ENCODE assay signal across 1 cellular context in the genomic region with DNA sequence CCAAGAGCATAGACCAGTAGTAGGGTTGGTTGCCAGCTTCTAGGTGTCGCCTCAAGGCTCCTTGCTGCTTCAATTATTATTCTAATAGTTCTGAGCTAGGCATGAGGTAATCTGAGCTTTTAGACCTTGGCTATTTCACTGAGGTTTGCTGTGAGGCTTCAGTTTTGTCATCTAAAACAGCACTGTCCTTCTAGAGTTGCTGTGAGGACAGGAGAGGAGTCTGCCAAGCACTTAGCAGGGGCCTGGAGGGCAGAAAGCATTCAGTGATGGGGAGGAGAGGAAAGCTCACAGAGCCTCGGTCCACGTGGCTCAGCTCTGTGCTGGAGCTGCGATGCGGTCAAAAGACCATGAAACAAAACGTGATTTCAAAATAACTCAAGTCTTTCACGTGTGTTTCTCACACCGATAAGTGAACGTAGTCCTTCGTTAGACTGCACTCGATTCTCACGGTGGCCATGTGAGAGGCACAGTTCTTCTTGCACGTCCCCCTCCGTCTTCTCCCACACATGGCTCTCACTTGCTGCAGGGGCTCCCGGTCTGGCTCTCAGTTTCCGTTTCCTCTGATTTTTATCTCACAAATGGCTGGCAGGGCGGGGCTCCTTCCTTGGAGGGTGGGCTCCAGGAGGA.
TF ChIP-seq lines count a peak whose summit lies in the region.

No MANE protein-coding gene starts in this region.

TF ChIP-seq in GM12878, 131 proteins besides CTCF, POLR2A, EP300 and RAD21 (continued from another document and continues in another):
- TF ChIP-seq, protein P1, sequence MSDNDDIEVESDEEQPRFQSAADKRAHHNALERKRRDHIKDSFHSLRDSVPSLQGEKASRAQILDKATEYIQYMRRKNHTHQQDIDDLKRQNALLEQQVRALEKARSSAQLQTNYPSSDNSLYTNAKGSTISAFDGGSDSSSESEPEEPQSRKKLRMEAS (IDR thresholded peaks at IDR 0.05; ENCODE audit: low read depth, low read length) = peak; percentile 87; the same call in 1 of the 2 replicates
- TF ChIP-seq FOXK2 (IDR thresholded peaks at IDR 0.05) (no peak), BHLHE40 (IDR thresholded peaks at IDR 0.05; ENCODE audit: borderline replicate concordance in 1 of 2, low read depth in 2 of 2, low read length in 1 of 2) (peak; percentile 99), SP1 (IDR thresholded peaks at IDR 0.05; ENCODE audit: low read depth, low read length) (peak; percentile 76), ETV6 (conservative IDR thresholded peaks at IDR 0.05 in 1 of 2, IDR thresholded peaks at IDR 0.05 in 1 of 2; ENCODE audit: borderline replicate concordance in 1 of 2, low read depth in 1 of 2) (peak in 1 of 2 experiments; percentile 73; a peak in 2 of 4 replicates), RAD51 (IDR thresholded peaks at IDR 0.05) (peak; percentile 84), RCOR1 (conservative IDR thresholded peaks at IDR 0.05; ENCODE audit: low read depth, low read length) (no peak), NBN (IDR thresholded peaks at IDR 0.05) (peak; percentile 69), TBL1XR1 (IDR thresholded peaks at IDR 0.05; ENCODE audit: low read depth, low read length) (no peak; the same call in 1 of the 2 replicates), SMAD1 (IDR thresholded peaks at IDR 0.05; ENCODE audit: low read depth, partially characterized antibody) (peak; percentile 50), TARDBP (IDR thresholded peaks at IDR 0.05; ENCODE audit: borderline replicate concordance) (0 out of 2 replicates have a peak, but pooled peaks have one; percentile 36), MEF2B (IDR thresholded peaks at IDR 0.05; ENCODE audit: partially characterized antibody, poor library complexity, severe bottlenecking) (peak; percentile 83), POLR2AphosphoS5 (IDR thresholded peaks at IDR 0.05; ENCODE audit: low read length) (peak; percentile 75), RELA (IDR thresholded peaks at IDR 0.05; ENCODE audit: borderline replicate concordance, partially characterized antibody) (peak; percentile 38), MYB (IDR thresholded peaks at IDR 0.05; ENCODE audit: borderline replicate concordance, low read depth, low read length) (no peak), ATF7 (IDR thresholded peaks at IDR 0.05; ENCODE audit: low read depth) (peak; percentile 85), CHD2 (IDR thresholded peaks at IDR 0.05; ENCODE audit: borderline replicate concordance, low read depth, low read length) (peak; percentile 51; the same call in 1 of the 2 replicates), MEF2A (IDR thresholded peaks at IDR 0.05; ENCODE audit: insufficient read depth, low read depth, low read length) (peak; percentile 81), TCF12 (IDR thresholded peaks at IDR 0.05; ENCODE audit: low read depth, low read length) (peak; percentile 89), CBFB (IDR thresholded peaks at IDR 0.05; ENCODE audit: low read depth) (peak; percentile 74), MTA2 (IDR thresholded peaks at IDR 0.05; ENCODE audit: low read depth) (peak; percentile 61; the same call in 1 of the 2 replicates), SPI1 (IDR thresholded peaks at IDR 0.05; ENCODE audit: borderline replicate concordance, insufficient read depth, low read depth, low read length) (no peak), STAT1 (conservative IDR thresholded peaks at IDR 0.05) (no peak), IKZF2 (IDR thresholded peaks at IDR 0.05) (peak; percentile 68 to 76), MYC (IDR thresholded peaks at IDR 0.05; ENCODE audit: insufficient read depth, insufficient read length, insufficient replicate concordance, low read length, severe bottlenecking) (peak; percentile 96), MXI1 (IDR thresholded peaks at IDR 0.05; ENCODE audit: low read depth, low read length) (peak; percentile 62; the same call in 1 of the 2 replicates), IKZF1 (conservative IDR thresholded peaks at IDR 0.05) (peak; percentile 56), HDGF (IDR thresholded peaks at IDR 0.05) (peak; percentile 46; the same call in 1 of the 2 replicates), CREM (IDR thresholded peaks at IDR 0.05; ENCODE audit: low read depth) (peak; percentile 75; the same call in 1 of the 2 replicates), TCF7 (IDR thresholded peaks at IDR 0.05; ENCODE audit: borderline replicate concordance) (no peak)
- TF ChIP-seq, protein P2, sequence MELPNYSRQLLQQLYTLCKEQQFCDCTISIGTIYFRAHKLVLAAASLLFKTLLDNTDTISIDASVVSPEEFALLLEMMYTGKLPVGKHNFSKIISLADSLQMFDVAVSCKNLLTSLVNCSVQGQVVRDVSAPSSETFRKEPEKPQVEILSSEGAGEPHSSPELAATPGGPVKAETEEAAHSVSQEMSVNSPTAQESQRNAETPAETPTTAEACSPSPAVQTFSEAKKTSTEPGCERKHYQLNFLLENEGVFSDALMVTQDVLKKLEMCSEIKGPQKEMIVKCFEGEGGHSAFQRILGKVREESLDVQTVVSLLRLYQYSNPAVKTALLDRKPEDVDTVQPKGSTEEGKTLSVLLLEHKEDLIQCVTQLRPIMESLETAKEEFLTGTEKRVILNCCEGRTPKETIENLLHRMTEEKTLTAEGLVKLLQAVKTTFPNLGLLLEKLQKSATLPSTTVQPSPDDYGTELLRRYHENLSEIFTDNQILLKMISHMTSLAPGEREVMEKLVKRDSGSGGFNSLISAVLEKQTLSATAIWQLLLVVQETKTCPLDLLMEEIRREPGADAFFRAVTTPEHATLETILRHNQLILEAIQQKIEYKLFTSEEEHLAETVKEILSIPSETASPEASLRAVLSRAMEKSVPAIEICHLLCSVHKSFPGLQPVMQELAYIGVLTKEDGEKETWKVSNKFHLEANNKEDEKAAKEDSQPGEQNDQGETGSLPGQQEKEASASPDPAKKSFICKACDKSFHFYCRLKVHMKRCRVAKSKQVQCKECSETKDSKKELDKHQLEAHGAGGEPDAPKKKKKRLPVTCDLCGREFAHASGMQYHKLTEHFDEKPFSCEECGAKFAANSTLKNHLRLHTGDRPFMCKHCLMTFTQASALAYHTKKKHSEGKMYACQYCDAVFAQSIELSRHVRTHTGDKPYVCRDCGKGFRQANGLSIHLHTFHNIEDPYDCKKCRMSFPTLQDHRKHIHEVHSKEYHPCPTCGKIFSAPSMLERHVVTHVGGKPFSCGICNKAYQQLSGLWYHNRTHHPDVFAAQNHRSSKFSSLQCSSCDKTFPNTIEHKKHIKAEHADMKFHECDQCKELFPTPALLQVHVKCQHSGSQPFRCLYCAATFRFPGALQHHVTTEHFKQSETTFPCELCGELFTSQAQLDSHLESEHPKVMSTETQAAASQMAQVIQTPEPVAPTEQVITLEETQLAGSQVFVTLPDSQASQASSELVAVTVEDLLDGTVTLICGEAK (IDR thresholded peaks at IDR 0.05; ENCODE audit: borderline replicate concordance) = peak; percentile 38; the same call in 1 of the 2 replicates
- TF ChIP-seq, protein P3, sequence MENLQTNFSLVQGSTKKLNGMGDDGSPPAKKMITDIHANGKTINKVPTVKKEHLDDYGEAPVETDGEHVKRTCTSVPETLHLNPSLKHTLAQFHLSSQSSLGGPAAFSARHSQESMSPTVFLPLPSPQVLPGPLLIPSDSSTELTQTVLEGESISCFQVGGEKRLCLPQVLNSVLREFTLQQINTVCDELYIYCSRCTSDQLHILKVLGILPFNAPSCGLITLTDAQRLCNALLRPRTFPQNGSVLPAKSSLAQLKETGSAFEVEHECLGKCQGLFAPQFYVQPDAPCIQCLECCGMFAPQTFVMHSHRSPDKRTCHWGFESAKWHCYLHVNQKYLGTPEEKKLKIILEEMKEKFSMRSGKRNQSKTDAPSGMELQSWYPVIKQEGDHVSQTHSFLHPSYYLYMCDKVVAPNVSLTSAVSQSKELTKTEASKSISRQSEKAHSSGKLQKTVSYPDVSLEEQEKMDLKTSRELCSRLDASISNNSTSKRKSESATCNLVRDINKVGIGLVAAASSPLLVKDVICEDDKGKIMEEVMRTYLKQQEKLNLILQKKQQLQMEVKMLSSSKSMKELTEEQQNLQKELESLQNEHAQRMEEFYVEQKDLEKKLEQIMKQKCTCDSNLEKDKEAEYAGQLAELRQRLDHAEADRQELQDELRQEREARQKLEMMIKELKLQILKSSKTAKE (IDR thresholded peaks at IDR 0.05; ENCODE audit: low read depth, poor library complexity, severe bottlenecking) = peak; percentile 90
- TF ChIP-seq, protein P4, sequence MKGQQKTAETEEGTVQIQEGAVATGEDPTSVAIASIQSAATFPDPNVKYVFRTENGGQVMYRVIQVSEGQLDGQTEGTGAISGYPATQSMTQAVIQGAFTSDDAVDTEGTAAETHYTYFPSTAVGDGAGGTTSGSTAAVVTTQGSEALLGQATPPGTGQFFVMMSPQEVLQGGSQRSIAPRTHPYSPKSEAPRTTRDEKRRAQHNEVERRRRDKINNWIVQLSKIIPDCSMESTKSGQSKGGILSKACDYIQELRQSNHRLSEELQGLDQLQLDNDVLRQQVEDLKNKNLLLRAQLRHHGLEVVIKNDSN (IDR thresholded peaks at IDR 0.05; ENCODE audit: borderline replicate concordance, extremely low read length, insufficient read depth, low read depth, low read length) = peak; percentile 41
- TF ChIP-seq, protein P5, sequence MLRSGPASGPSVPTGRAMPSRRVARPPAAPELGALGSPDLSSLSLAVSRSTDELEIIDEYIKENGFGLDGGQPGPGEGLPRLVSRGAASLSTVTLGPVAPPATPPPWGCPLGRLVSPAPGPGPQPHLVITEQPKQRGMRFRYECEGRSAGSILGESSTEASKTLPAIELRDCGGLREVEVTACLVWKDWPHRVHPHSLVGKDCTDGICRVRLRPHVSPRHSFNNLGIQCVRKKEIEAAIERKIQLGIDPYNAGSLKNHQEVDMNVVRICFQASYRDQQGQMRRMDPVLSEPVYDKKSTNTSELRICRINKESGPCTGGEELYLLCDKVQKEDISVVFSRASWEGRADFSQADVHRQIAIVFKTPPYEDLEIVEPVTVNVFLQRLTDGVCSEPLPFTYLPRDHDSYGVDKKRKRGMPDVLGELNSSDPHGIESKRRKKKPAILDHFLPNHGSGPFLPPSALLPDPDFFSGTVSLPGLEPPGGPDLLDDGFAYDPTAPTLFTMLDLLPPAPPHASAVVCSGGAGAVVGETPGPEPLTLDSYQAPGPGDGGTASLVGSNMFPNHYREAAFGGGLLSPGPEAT (IDR thresholded peaks at IDR 0.05; ENCODE audit: low read depth) = peak; percentile 74; the same call in 1 of the 2 replicates
- TF ChIP-seq, protein P6, sequence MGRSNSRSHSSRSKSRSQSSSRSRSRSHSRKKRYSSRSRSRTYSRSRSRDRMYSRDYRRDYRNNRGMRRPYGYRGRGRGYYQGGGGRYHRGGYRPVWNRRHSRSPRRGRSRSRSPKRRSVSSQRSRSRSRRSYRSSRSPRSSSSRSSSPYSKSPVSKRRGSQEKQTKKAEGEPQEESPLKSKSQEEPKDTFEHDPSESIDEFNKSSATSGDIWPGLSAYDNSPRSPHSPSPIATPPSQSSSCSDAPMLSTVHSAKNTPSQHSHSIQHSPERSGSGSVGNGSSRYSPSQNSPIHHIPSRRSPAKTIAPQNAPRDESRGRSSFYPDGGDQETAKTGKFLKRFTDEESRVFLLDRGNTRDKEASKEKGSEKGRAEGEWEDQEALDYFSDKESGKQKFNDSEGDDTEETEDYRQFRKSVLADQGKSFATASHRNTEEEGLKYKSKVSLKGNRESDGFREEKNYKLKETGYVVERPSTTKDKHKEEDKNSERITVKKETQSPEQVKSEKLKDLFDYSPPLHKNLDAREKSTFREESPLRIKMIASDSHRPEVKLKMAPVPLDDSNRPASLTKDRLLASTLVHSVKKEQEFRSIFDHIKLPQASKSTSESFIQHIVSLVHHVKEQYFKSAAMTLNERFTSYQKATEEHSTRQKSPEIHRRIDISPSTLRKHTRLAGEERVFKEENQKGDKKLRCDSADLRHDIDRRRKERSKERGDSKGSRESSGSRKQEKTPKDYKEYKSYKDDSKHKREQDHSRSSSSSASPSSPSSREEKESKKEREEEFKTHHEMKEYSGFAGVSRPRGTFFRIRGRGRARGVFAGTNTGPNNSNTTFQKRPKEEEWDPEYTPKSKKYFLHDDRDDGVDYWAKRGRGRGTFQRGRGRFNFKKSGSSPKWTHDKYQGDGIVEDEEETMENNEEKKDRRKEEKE (IDR thresholded peaks at IDR 0.05) = no peak
- TF ChIP-seq, protein P7, sequence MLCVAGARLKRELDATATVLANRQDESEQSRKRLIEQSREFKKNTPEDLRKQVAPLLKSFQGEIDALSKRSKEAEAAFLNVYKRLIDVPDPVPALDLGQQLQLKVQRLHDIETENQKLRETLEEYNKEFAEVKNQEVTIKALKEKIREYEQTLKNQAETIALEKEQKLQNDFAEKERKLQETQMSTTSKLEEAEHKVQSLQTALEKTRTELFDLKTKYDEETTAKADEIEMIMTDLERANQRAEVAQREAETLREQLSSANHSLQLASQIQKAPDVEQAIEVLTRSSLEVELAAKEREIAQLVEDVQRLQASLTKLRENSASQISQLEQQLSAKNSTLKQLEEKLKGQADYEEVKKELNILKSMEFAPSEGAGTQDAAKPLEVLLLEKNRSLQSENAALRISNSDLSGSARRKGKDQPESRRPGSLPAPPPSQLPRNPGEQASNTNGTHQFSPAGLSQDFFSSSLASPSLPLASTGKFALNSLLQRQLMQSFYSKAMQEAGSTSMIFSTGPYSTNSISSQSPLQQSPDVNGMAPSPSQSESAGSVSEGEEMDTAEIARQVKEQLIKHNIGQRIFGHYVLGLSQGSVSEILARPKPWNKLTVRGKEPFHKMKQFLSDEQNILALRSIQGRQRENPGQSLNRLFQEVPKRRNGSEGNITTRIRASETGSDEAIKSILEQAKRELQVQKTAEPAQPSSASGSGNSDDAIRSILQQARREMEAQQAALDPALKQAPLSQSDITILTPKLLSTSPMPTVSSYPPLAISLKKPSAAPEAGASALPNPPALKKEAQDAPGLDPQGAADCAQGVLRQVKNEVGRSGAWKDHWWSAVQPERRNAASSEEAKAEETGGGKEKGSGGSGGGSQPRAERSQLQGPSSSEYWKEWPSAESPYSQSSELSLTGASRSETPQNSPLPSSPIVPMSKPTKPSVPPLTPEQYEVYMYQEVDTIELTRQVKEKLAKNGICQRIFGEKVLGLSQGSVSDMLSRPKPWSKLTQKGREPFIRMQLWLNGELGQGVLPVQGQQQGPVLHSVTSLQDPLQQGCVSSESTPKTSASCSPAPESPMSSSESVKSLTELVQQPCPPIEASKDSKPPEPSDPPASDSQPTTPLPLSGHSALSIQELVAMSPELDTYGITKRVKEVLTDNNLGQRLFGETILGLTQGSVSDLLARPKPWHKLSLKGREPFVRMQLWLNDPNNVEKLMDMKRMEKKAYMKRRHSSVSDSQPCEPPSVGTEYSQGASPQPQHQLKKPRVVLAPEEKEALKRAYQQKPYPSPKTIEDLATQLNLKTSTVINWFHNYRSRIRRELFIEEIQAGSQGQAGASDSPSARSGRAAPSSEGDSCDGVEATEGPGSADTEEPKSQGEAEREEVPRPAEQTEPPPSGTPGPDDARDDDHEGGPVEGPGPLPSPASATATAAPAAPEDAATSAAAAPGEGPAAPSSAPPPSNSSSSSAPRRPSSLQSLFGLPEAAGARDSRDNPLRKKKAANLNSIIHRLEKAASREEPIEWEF (IDR thresholded peaks at IDR 0.05; ENCODE audit: insufficient replicate concordance, low read depth, low read length) = peak; percentile 91
- TF ChIP-seq, protein P8, sequence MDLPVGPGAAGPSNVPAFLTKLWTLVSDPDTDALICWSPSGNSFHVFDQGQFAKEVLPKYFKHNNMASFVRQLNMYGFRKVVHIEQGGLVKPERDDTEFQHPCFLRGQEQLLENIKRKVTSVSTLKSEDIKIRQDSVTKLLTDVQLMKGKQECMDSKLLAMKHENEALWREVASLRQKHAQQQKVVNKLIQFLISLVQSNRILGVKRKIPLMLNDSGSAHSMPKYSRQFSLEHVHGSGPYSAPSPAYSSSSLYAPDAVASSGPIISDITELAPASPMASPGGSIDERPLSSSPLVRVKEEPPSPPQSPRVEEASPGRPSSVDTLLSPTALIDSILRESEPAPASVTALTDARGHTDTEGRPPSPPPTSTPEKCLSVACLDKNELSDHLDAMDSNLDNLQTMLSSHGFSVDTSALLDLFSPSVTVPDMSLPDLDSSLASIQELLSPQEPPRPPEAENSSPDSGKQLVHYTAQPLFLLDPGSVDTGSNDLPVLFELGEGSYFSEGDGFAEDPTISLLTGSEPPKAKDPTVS (IDR thresholded peaks at IDR 0.05; ENCODE audit: low read depth, low read length) = no peak
